ENCODE assay signal across 21 cellular contexts in the genomic region with DNA sequence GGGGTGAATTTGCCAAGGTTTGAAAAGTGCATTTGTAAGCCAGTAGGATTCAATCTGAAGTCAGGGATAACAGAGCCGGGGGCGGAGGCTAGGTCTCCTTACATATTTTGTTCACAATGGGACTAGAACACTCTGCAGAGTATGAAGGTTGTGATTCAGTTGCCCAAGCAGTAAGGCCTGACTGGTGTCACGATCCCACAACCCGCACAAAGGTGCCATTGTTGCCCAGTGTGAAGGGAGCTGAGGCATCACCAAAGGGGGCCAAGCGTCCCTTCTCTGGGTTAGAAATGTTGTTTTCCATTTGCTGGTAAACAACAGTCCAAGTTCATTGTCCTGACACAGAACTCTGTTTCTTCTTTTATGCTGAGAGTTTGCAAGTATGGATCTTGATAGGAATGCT.
A peak's percentile ranks its signal among the peaks of the same experiment; 100 is the strongest.
DNase-seq lines count a peak whose midpoint lies in the region; ATAC-seq and TF ChIP-seq lines count a peak whose summit lies in the region.
"Had no signal": no experiment of that assay in that cellular context is flagged by ENCODE, and none has a peak within 500 bp of the region (broad histone marks: within the 10 kb centered on the region; RNA-seq: fewer than 3 reads in every experiment).

No MANE protein-coding gene starts in this region.

- ATAC-seq in GM21528 (IDR thresholded peaks at IDR 0.05; ENCODE audit: low FRiP score, unreplicated experiment) (no peak), GM18520 (IDR thresholded peaks at IDR 0.05; ENCODE audit: unreplicated experiment) (no peak)
- no peak for ATAC-seq in stimulated activated effector memory CD8-positive, alpha-beta T cell treated with anti-CD3 and anti-CD28 coated beads, Interleukin-12 subunit alpha, Interleukin-12 subunit beta, amount 100 ng/mL, for 72 hours
- ATAC-seq: A549 had no signal

- peaks cover 3% of the 10 kb centered on the region for H3K27me3 Mint-ChIP-seq in nephron progenitor cell (ENCODE audit: low read depth, poor library complexity)
- H3K27me3 Mint-ChIP-seq: CD4-positive, alpha-beta T cell; CD8-positive, alpha-beta memory T cell had no signal

- no peak for TF ChIP-seq CTCF in nephron progenitor cell (IDR thresholded peaks at IDR 0.05)

- H3K4me3 Mint-ChIP-seq in nephron progenitor cell: no peak overlapping the region
- H3K4me3 Mint-ChIP-seq in stimulated activated effector memory CD8-positive, alpha-beta T cell treated with anti-CD3 and anti-CD28 coated beads, Interleukin-12 subunit alpha, Interleukin-12 subunit beta, amount 100 ng/mL, for 72 hours: no peak overlapping the region
- H3K4me3 Mint-ChIP-seq: CD14-positive monocyte; CD4-positive, alpha-beta T cell; CD8-positive, alpha-beta memory T cell; HFFc6 had no signal

- H3K4me1 Mint-ChIP-seq in nephron progenitor cell: peaks cover 48% of the 10 kb centered on the region
- no peaks in the 10 kb centered on the region for H3K4me1 Mint-ChIP-seq in stimulated activated effector memory CD8-positive, alpha-beta T cell treated with anti-CD3 and anti-CD28 coated beads, Interleukin-12 subunit alpha, Interleukin-12 subunit beta, amount 100 ng/mL, for 72 hours
- H3K4me1 Mint-ChIP-seq: CD8-positive, alpha-beta memory T cell had no signal

- H3K27ac Mint-ChIP-seq in nephron progenitor cell: no peak overlapping the region
- no peak overlapping the region for H3K27ac Mint-ChIP-seq in stimulated activated effector memory CD8-positive, alpha-beta T cell treated with anti-CD3 and anti-CD28 coated beads, Interleukin-12 subunit alpha, Interleukin-12 subunit beta, amount 100 ng/mL, for 72 hours
- H3K27ac Mint-ChIP-seq: CD14-positive monocyte; CD4-positive, alpha-beta T cell; CD8-positive, alpha-beta memory T cell; HFFc6 had no signal

- peaks cover 27% of the 10 kb centered on the region for H3K9me3 Mint-ChIP-seq in nephron progenitor cell
- no peaks in the 10 kb centered on the region for H3K9me3 Mint-ChIP-seq in stimulated activated effector memory CD8-positive, alpha-beta T cell treated with anti-CD3 and anti-CD28 coated beads, Interleukin-12 subunit alpha, Interleukin-12 subunit beta, amount 100 ng/mL, for 72 hours
- H3K9me3 Mint-ChIP-seq: CD4-positive, alpha-beta T cell; CD8-positive, alpha-beta memory T cell had no signal

- peaks cover 10% of the 10 kb centered on the region for H3K36me3 Mint-ChIP-seq in nephron progenitor cell (ENCODE audit: low read depth)
- no peaks in the 10 kb centered on the region for H3K36me3 Mint-ChIP-seq in stimulated activated effector memory CD8-positive, alpha-beta T cell treated with anti-CD3 and anti-CD28 coated beads, Interleukin-12 subunit alpha, Interleukin-12 subunit beta, amount 100 ng/mL, for 72 hours
- H3K36me3 Mint-ChIP-seq: CD14-positive monocyte had no signal

- DNase-seq in foreskin melanocyte (peak; percentile 78), medulla oblongata (ENCODE audit: extremely low spot score) (peak; percentile 42), putamen (ENCODE audit: low spot score) (peak; percentile 16), nephron progenitor cell (no peak)
- DNase-seq in stimulated activated effector memory CD8-positive, alpha-beta T cell treated with anti-CD3 and anti-CD28 coated beads, Interleukin-12 subunit alpha, Interleukin-12 subunit beta, amount 100 ng/mL, for 72 hours (ENCODE audit: low spot score in 2 of 2): no peak
- DNase-seq: 8988T; ACHN; AML-193; BE2C; CD4-positive, alpha-beta T cell; CD8-positive, alpha-beta memory T cell; DMS 273 treated with DMSO at 0.1 percent for 48 hours; DMS79; EL; GDM1; GOT3; HFFc6 had no signal

Comparison
In these comparisons a context has a peak if more than half of its experiments do, and no peak if none do; other contexts are left out.
1. DNase-seq: peak in foreskin melanocyte (single experiment), medulla oblongata (single experiment) and putamen (single experiment); none in nephron progenitor cell (single experiment) and stimulated activated effector memory CD8-positive, alpha-beta T cell treated with anti-CD3 and anti-CD28 coated beads, Interleukin-12 subunit alpha, Interleukin-12 subunit beta, amount 100 ng/mL, for 72 hours (0 of 2).